ENCODE assay signal across 1 cellular context in genomic region chr20:7174554-7174953, GRCh38.
TF ChIP-seq lines count a peak whose summit lies in the region.

No MANE protein-coding gene starts in this region.

TF ChIP-seq in HepG2, 621 proteins besides CTCF, POLR2A, EP300 and RAD21 (continued from another document):
- TF ChIP-seq NFAT5 (CRISPR knock-in tag; IDR thresholded peaks at IDR 0.05), result no peak
TF ChIP-seq in HepG2: peak in this region for 0.
